ENCODE assay signal across 8 cellular contexts in the genomic region with DNA sequence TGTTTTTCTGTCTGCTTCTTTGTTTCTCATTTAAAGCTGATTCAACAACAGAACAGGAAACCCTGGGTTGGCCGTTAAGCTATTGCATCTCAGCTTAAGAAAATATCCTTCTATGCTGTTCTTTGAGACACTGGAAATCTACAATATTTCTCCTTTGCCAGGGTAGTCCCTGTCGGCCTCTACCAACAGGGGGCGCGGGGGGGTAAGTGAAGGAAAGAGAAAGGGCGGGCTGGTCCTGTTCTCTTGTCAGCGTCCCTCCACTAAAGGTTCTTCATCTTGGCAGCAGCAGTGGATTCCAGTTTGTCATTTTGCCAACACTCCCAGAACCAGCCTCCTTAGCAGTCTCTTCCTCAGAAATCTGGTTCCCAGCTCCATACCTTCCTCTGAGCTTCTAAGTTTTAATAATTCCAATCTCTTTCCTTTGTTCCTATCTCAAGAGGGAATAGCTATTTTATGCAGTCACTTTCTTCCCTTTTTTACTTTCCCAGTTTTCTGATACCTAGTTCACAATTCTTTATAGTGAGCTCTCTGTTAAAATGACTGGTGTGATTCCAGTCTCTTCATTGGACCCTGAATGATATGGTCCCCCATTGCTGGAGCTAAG.
A peak's percentile ranks its signal among the peaks of the same experiment; 100 is the strongest.
DNase-seq lines count a peak whose midpoint lies in the region; ATAC-seq, FAIRE-seq and TF ChIP-seq lines count a peak whose summit lies in the region.

No MANE protein-coding gene starts in this region.

- H2AK5ac ChIP-seq in mesendoderm (ENCODE audit: low read length), result no peak overlapping the region

- no peak overlapping the region for H3K4ac ChIP-seq in mesendoderm (ENCODE audit: low read depth, low read length)

- H3K18ac ChIP-seq in mesendoderm (ENCODE audit: low read length), result no peak overlapping the region

- no CpG with 5 or more reads among the region's 6 CpGs for WGBS in mesendoderm (ENCODE audit: extremely low coverage, insufficient coverage, low lambda C conversion rate)

- H3K36me3 ChIP-seq in mesendoderm (ENCODE audit: control insufficient read depth, insufficient read depth, low read length) (no peaks in the 10 kb centered on the region), subcutaneous abdominal adipose tissue (ENCODE audit: control insufficient read depth in 5 of 5, insufficient read depth in 5 of 5, low read length in 5 of 5) (no peaks in the 10 kb centered on the region)

- peak overlapping the region; percentile 27 for H2BK15ac ChIP-seq in mesendoderm (replicated peaks; ENCODE audit: low read depth)

- no peak overlapping the region for H3K27ac ChIP-seq in VCaP
- no peak overlapping the region for H3K27ac ChIP-seq in mesendoderm (ENCODE audit: low read depth, low read length)
- peak overlapping the region; percentile 25 for H3K27ac ChIP-seq in subcutaneous abdominal adipose tissue (ENCODE audit: low read depth, low read length)

- H3K9me3 ChIP-seq in subcutaneous abdominal adipose tissue (ENCODE audit: control insufficient read depth in 5 of 5, low read length in 5 of 5), result no peaks in the 10 kb centered on the region

- peak; percentile 90 for TF ChIP-seq CTCF in VCaP (conservative IDR thresholded peaks at IDR 0.05)

- ATAC-seq in GM18873 (IDR thresholded peaks at IDR 0.05; ENCODE audit: low FRiP score, unreplicated experiment), result no peak

- H3K4me2 ChIP-seq in mesendoderm (ENCODE audit: low read length), result no peak overlapping the region

- peak; percentile 96 for FAIRE-seq in G401.6 (lab: Jason Lieb, UNC)

- H3K23ac ChIP-seq in mesendoderm (ENCODE audit: low read length), result no peak overlapping the region

- DNase-seq in HT-29 (ENCODE audit: low spot score) (peak; percentile 85), dermis blood vessel endothelial cell (peak; percentile 77), mesendoderm (peak; percentile 78), HuH-7.5 (ENCODE audit: low spot score) (no peak)

- no peaks in the 10 kb centered on the region for H3K79me1 ChIP-seq in mesendoderm (ENCODE audit: low read length)

- no peak overlapping the region for H4K5ac ChIP-seq in mesendoderm (ENCODE audit: low read length)

- H3K79me2 ChIP-seq in mesendoderm (ENCODE audit: control insufficient read depth, insufficient read depth, low read length), result no peaks in the 10 kb centered on the region

- H2BK120ac ChIP-seq in mesendoderm (ENCODE audit: low read depth, low read length), result no peak overlapping the region

- H3K27me3 ChIP-seq in mesendoderm (ENCODE audit: insufficient read depth, low read length, poor library complexity), result no peaks in the 10 kb centered on the region
- H3K27me3 ChIP-seq in subcutaneous abdominal adipose tissue (ENCODE audit: control insufficient read depth in 5 of 5, insufficient read depth in 4 of 5, low read length in 5 of 5), result no peaks in the 10 kb centered on the region

- no peak overlapping the region for H3K56ac ChIP-seq in mesendoderm (ENCODE audit: low read length)

- no peak overlapping the region for H3K9ac ChIP-seq in mesendoderm (ENCODE audit: low read length)
- no peak overlapping the region for H3K9ac ChIP-seq in subcutaneous abdominal adipose tissue (ENCODE audit: low read length in 5 of 5)

- H3K4me1 ChIP-seq in mesendoderm (ENCODE audit: control insufficient read depth, low read depth, low read length) (no peaks in the 10 kb centered on the region), subcutaneous abdominal adipose tissue (ENCODE audit: control insufficient read depth in 5 of 5, insufficient read depth in 5 of 5, low read length in 5 of 5) (peaks cover 0 to 4% (median 3%) of the 10 kb centered on the region in 5 donors)

- no peak overlapping the region for H2BK5ac ChIP-seq in mesendoderm (ENCODE audit: low read length)

- H4K8ac ChIP-seq in mesendoderm (ENCODE audit: low read depth, low read length), result no peak overlapping the region

- H3K4me3 ChIP-seq in mesendoderm (ENCODE audit: low read length) (no peak overlapping the region), subcutaneous abdominal adipose tissue (ENCODE audit: low read depth in 1 of 5, low read length in 5 of 5) (no peak overlapping the region)
